In the genomic region with DNA sequence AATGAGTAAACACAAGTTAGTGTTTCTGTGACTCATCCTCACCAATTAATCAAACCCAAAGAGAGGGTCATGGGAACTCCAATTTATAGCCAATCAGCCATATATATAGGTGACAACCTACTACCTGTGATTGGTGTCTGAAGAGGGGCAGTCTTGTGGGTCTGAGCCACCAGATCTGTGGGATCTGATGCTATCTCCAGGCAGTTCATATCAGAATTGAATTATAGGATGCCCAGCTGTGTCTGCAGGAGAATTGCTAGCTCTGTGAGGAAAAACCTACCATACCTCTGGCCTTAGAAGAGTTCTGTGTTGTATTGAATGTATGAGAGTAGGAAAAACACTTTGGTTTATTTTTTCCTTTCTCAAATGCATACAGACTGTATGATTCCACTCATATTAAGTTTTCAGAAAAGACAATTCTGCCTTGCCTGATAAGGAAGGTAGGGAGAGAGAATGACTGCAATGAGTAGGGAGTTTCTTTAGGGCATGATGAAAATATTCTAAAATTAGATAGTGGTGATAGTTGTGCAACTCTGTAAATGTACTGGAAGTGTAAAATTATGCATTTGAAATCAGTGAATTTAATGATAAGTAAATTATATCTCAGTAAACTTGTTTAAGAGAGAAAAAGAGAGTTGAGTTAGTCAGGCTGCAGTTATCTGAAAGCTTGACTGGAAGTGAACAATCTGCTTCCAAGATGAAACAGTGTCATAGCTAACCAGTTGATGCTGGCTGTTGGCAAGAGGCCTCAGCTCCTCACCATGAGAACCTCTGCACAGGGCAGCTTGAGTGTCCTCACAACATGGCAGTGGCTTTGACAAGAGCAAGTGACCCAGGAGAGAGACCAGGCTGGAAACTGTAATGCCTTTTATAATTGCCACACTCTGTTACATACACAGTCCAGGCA, we compare ENCODE assay signal across 22 cellular contexts.
"Had no signal": no experiment of that assay in that cellular context is flagged by ENCODE, and none has a peak within 500 bp of the region (broad histone marks: within the 10 kb centered on the region; RNA-seq: fewer than 3 reads in every experiment).

No MANE protein-coding gene starts in this region.

- H3K4me3 ChIP-seq: breast epithelium, heart right ventricle, left ventricle myocardium inferior, tibial artery had no signal

- H3K27me3 Mint-ChIP-seq: activated CD8-positive, alpha-beta memory T cell treated with anti-CD3 and anti-CD28 coated beads, Interleukin-2, amount 10 ng/mL, durations not matched to agents 7 days and 5 days; progenitor cell of endocrine pancreas had no signal

- H3K27ac ChIP-seq: breast epithelium, heart right ventricle, left ventricle myocardium inferior, tibial artery, WERI-Rb-1 had no signal

- H3K27me3 ChIP-seq: breast epithelium, heart right ventricle, tibial artery had no signal

- ATAC-seq: activated CD8-positive, alpha-beta memory T cell treated with anti-CD3 and anti-CD28 coated beads, Interleukin-2, amount 10 ng/mL, durations not matched to agents 7 days and 5 days; heart right ventricle; stimulated activated naive CD8-positive, alpha-beta T cell treated with anti-CD3 and anti-CD28 coated beads, Interleukin-15, Interleukin-2, amounts not matched to agents 100 U/mL and 50 U/mL, for 24 hours had no signal

- H3K4me3 Mint-ChIP-seq: activated CD8-positive, alpha-beta memory T cell treated with anti-CD3 and anti-CD28 coated beads, Interleukin-2, amount 10 ng/mL, durations not matched to agents 7 days and 5 days; activated naive CD4-positive, alpha-beta T cell treated with anti-CD3 and anti-CD28 coated beads, Interleukin-2, amount 50 U/mL, for 24 hours had no signal

- H3K9me3 ChIP-seq: breast epithelium, left ventricle myocardium inferior, tibial artery had no signal

- H3K9me3 Mint-ChIP-seq: activated naive CD4-positive, alpha-beta T cell treated with anti-CD3 and anti-CD28 coated beads, Interleukin-2, amount 50 U/mL, for 24 hours had no signal

- H3K36me3 ChIP-seq: breast epithelium, heart right ventricle, left ventricle myocardium inferior, tibial artery, WERI-Rb-1 had no signal

- H3K27ac Mint-ChIP-seq: activated naive CD4-positive, alpha-beta T cell treated with anti-CD3 and anti-CD28 coated beads, Interleukin-2, amount 50 U/mL, for 24 hours; progenitor cell of endocrine pancreas had no signal

- H3K4me1 Mint-ChIP-seq: activated naive CD4-positive, alpha-beta T cell treated with anti-CD3 and anti-CD28 coated beads, Interleukin-2, amount 50 U/mL, for 24 hours had no signal

- DNase-seq: activated CD4-positive, alpha-beta T cell treated with anti-CD3 and anti-CD28 coated beads for 1 hour; activated CD4-positive, alpha-beta T cell treated with anti-CD3 and anti-CD28 coated beads, Interleukin-2, amount 50 U/mL, for 48 hours; activated CD8-positive, alpha-beta memory T cell treated with anti-CD3 and anti-CD28 coated beads, Interleukin-2, amount 10 ng/mL, durations not matched to agents 7 days and 5 days; activated effector memory CD4-positive, alpha-beta T cell treated with Interleukin-2 at 50 U/mL for 16 hours; activated T-cell treated with anti-CD3 and anti-CD28 coated beads, Interleukin-2, amount 50 U/mL, for 1 hour; cortex of kidney; effector CD4-positive, alpha-beta T cell; heart right ventricle; kidney glomerular epithelial cell; left ventricle myocardium inferior; mammary epithelial cell; midbrain; stimulated activated CD4-positive, alpha-beta T cell treated with anti-CD3 and anti-CD28 coated beads, Interleukin-1b, Interleukin-23, amount 100 ng/mL, for 48 hours; stimulated activated CD8-positive, alpha-beta memory T cell treated with anti-CD3 and anti-CD28 coated beads, Interleukin-4, amount 100 ng/mL, for 48 hours; stimulated activated naive CD8-positive, alpha-beta T cell treated with anti-CD3 and anti-CD28 coated beads, Interleukin-15, Interleukin-2, amounts not matched to agents 100 U/mL and 50 U/mL, for 24 hours; substantia nigra; T-helper 2 cell; tibial artery; WERI-Rb-1 had no signal

- H3K4me1 ChIP-seq: breast epithelium, tibial artery had no signal

- H3K36me3 Mint-ChIP-seq: activated naive CD4-positive, alpha-beta T cell treated with anti-CD3 and anti-CD28 coated beads, Interleukin-2, amount 50 U/mL, for 24 hours had no signal
